Comparison of ENCODE assay signal across 6 cellular contexts in genomic region chr16:88154886-88155285, GRCh38.
DNase-seq lines count a peak whose midpoint lies in the region; ATAC-seq and TF ChIP-seq lines count a peak whose summit lies in the region.
"Not testable (repeated sequence)": the region's sequence is repeated elsewhere in the genome, so short reads cannot be mapped to it uniquely, and the experiment has no call there.

No MANE protein-coding gene starts in this region.

- TF ChIP-seq EP300 in suprapubic skin (IDR thresholded peaks at IDR 0.05), result not testable (repeated sequence)

- not testable (repeated sequence) for H3K27ac ChIP-seq in lower lobe of right lung; suprapubic skin; aorta (ENCODE audit: low read depth in 1 of 2, low read length in 2 of 2)

- not testable (repeated sequence) for H3K4me3 ChIP-seq in lower lobe of right lung; suprapubic skin; aorta (ENCODE audit: low read length in 2 of 2)

- WGBS in suprapubic skin, result 89% methylated on average over 8 of the region's 8 CpGs
- 85 to 90% methylated on average over 8 of the region's 8 CpGs for WGBS in aorta, 2 donors

- not testable (repeated sequence) for ATAC-seq in lower lobe of right lung; aorta (ENCODE audit: low FRiP score)

- TF ChIP-seq POLR2A in suprapubic skin (IDR thresholded peaks at IDR 0.05), result not testable (repeated sequence)

- H3K27me3 ChIP-seq in lower lobe of right lung (ENCODE audit: low read depth); suprapubic skin; aorta (ENCODE audit: control insufficient read depth in 1 of 2, insufficient read depth in 2 of 2, low read length in 1 of 2): not testable (repeated sequence)

- DNase-seq in SW480 (ENCODE audit: low spot score) (peak; percentile 5), cardiac septum (ENCODE audit: low spot score) (peak; percentile 55), lower lobe of right lung (peak; percentile 14), posterior vena cava (ENCODE audit: low spot score) (peak; percentile 68), suprapubic skin (ENCODE audit: low spot score in 2 of 2) (peak; percentile 37 to 40), aorta (peak; percentile 26 to 31)

- intact Hi-C loops in cardiac septum (cut with DNase I); lower lobe of right lung (cut with DNase I); posterior vena cava (cut with DNase I); aorta (cut with DNase I): not testable (repeated sequence)

- not testable (repeated sequence) for H3K4me1 ChIP-seq in lower lobe of right lung; suprapubic skin; aorta (ENCODE audit: control insufficient read depth in 1 of 2, insufficient read depth in 2 of 2, low read length in 2 of 2)

- TF ChIP-seq CTCF in lower lobe of right lung (IDR thresholded peaks at IDR 0.05); suprapubic skin (IDR thresholded peaks at IDR 0.05): not testable (repeated sequence)

- H3K36me3 ChIP-seq in lower lobe of right lung; suprapubic skin; aorta (ENCODE audit: control insufficient read depth in 1 of 2, insufficient read depth in 2 of 2, low read length in 1 of 2): not testable (repeated sequence)

- H3K9me3 ChIP-seq in lower lobe of right lung; suprapubic skin; aorta (ENCODE audit: control insufficient read depth, low read length): not testable (repeated sequence)

Comparison
In these comparisons a context has a peak if more than half of its experiments do, and no peak if none do; other contexts are left out.
1. DNase-seq: peak in every context shown above with its lines; median percentile 68 in posterior vena cava; 55 in cardiac septum; 38 in suprapubic skin; 28 in aorta; 14 in lower lobe of right lung; 5 in SW480.